Comparison of ENCODE assay signal across 10 cellular contexts in genomic region chr2:36780231-36780808, GRCh38.
A peak's percentile ranks its signal among the peaks of the same experiment; 100 is the strongest.
DNase-seq lines count a peak whose midpoint lies in the region; ATAC-seq and TF ChIP-seq lines count a peak whose summit lies in the region.
"Had no signal": no experiment of that assay in that cellular context is flagged by ENCODE, and none has a peak within 500 bp of the region (broad histone marks: within the 10 kb centered on the region; RNA-seq: fewer than 3 reads in every experiment).

No MANE protein-coding gene starts in this region.

- H3K27me3 ChIP-seq in CD8-positive, alpha-beta T cell (ENCODE audit: insufficient read depth, low read length): no peaks in the 10 kb centered on the region

- TF ChIP-seq CTCF in CD8-positive, alpha-beta T cell (IDR thresholded peaks at IDR 0.05): peak; percentile 73
- TF ChIP-seq CTCF in RWPE1 (conservative IDR thresholded peaks at IDR 0.05; ENCODE audit: low read depth): peak; percentile 86
- peak; percentile 75 to 81 (median 76) for TF ChIP-seq CTCF in nephron (IDR thresholded peaks at IDR 0.05; ENCODE audit: unreplicated experiment in 3 of 3)

- no peaks in the 10 kb centered on the region for H3K4me1 ChIP-seq in CD8-positive, alpha-beta T cell (ENCODE audit: insufficient read depth, low read length)

- H3K27ac ChIP-seq in CD8-positive, alpha-beta T cell (ENCODE audit: low read depth, low read length): no peak overlapping the region
- no peak overlapping the region for H3K27ac ChIP-seq in RWPE1

- no peaks in the 10 kb centered on the region for H3K36me3 Mint-ChIP-seq in CD8-positive, alpha-beta T cell
- no peaks in the 10 kb centered on the region for H3K36me3 Mint-ChIP-seq in nephron (ENCODE audit: low read depth)
- H3K36me3 Mint-ChIP-seq: T-cell had no signal

- H3K36me3 ChIP-seq in CD8-positive, alpha-beta T cell (ENCODE audit: insufficient read depth, low read length): no peaks in the 10 kb centered on the region

- no peak overlapping the region for H3K27ac Mint-ChIP-seq in CD8-positive, alpha-beta T cell
- no peak overlapping the region for H3K27ac Mint-ChIP-seq in nephron
- H3K27ac Mint-ChIP-seq: T-cell had no signal

- intact Hi-C loops in CD8-positive, alpha-beta T cell (cut with DNase I, micrococcal nuclease): loop anchor here (2.0 to 10.0 kb wide), 5 partner anchors 138 to 1494 kb away; no protein-coding TSS in a partner anchor
- intact Hi-C loops in posterior vena cava (cut with DNase I): loop anchor here in 1 of 2 donors (5.0 kb wide), 1 partner anchor 83 kb away; the partner anchor contains the start of gene VIT

- no peak for DNase-seq in CD8-positive, alpha-beta T cell
- peak; percentile 64 for DNase-seq in LHCN-M2 (ENCODE audit: low read depth)
- peak; percentile 64 for DNase-seq in RWPE1 (ENCODE audit: low spot score)
- DNase-seq in erythroblast (lab: John Stamatoyannopoulos, UW): peak; percentile 43 to 66
- no peak for DNase-seq in posterior vena cava (ENCODE audit: low spot score)
- DNase-seq in NCI-H128 (lab: John Stamatoyannopoulos, UW; ENCODE audit: unreplicated experiment): no peak

- CTCF ChIA-PET in CD8-positive, alpha-beta T cell (lab: Charles Lee): interaction anchor here (0.9 to 4.6 kb wide), 8 partner anchors 9 to 1097 kb away, joined by 4 to 36 read pairs (median 6); no protein-coding TSS in a partner anchor
- CTCF ChIA-PET in RWPE1 (lab: Yijun Ruan, JAX): interaction anchor here (0.6 to 0.7 kb wide), 2 partner anchors 48 to 217 kb away, joined by 4 to 5 read pairs; no protein-coding TSS in a partner anchor

- peaks cover 7% of the 10 kb centered on the region for H3K27me3 Mint-ChIP-seq in CD8-positive, alpha-beta T cell (ENCODE audit: low read depth)
- H3K27me3 Mint-ChIP-seq in nephron (ENCODE audit: low read depth): peaks cover 30% of the 10 kb centered on the region

- no peaks in the 10 kb centered on the region for H3K4me1 Mint-ChIP-seq in CD8-positive, alpha-beta T cell (ENCODE audit: low read depth)
- peaks cover 16% of the 10 kb centered on the region for H3K4me1 Mint-ChIP-seq in nephron

- POLR2A ChIA-PET in CD8-positive, alpha-beta T cell (lab: Charles Lee): no interaction called here
- POLR2A ChIA-PET in RWPE1 (lab: Yijun Ruan, JAX; ENCODE audit: low non-redundant PET): no interaction called here

- H3K9me3 Mint-ChIP-seq in CD8-positive, alpha-beta T cell: no peaks in the 10 kb centered on the region
- no peaks in the 10 kb centered on the region for H3K9me3 Mint-ChIP-seq in nephron
- H3K9me3 Mint-ChIP-seq: T-cell had no signal

- no peak for ATAC-seq in CD8-positive, alpha-beta T cell
- peak; percentile 54 for ATAC-seq in GM18861 (IDR thresholded peaks at IDR 0.05; ENCODE audit: unreplicated experiment)

- no peak overlapping the region for H3K4me3 Mint-ChIP-seq in CD8-positive, alpha-beta T cell
- no peak overlapping the region for H3K4me3 Mint-ChIP-seq in nephron
- H3K4me3 Mint-ChIP-seq: T-cell had no signal

- TF ChIP-seq POLR2A in erythroblast (IDR thresholded peaks at IDR 0.05; ENCODE audit: low read length): no peak

- H3K9me3 ChIP-seq in CD8-positive, alpha-beta T cell (ENCODE audit: low read length): no peaks in the 10 kb centered on the region

- no peak overlapping the region for H3K4me3 ChIP-seq in CD8-positive, alpha-beta T cell (ENCODE audit: low read depth, low read length)
- H3K4me3 ChIP-seq: skin epidermis had no signal

Comparison
In these comparisons a context has a peak if more than half of its experiments do, and no peak if none do; other contexts are left out.
1. DNase-seq: peak in LHCN-M2 (single experiment), RWPE1 (single experiment) and erythroblast (2 of 2); none in CD8-positive, alpha-beta T cell (0 of 7), posterior vena cava (single experiment) and NCI-H128 (single experiment).
2. Peak in every context shown above with its lines, with median percentiles within 50 percentile points of each other: CTCF ChIP-seq.